27 cellular contexts compared by ENCODE assay signal in genomic region chr3:37751016-37751415, GRCh38.
"Had no signal": no experiment of that assay in that cellular context is flagged by ENCODE, and none has a peak within 500 bp of the region (broad histone marks: within the 10 kb centered on the region; RNA-seq: fewer than 3 reads in every experiment).

No MANE protein-coding gene starts in this region.

- H3K9me3 Mint-ChIP-seq: naive thymus-derived CD8-positive, alpha-beta T cell; stimulated activated naive CD8-positive, alpha-beta T cell treated with anti-CD3 and anti-CD28 coated beads, Interleukin-15, amount 100 ng/mL, for 72 hours had no signal

- ATAC-seq: lower lobe of right lung; naive thymus-derived CD8-positive, alpha-beta T cell; pancreas; right lobe of liver; stimulated activated memory B cell treated with anti-CD40 and anti-IgM and Interleukin-4, amounts not matched to agents 10 μg/mL and 1 μg/mL and 100 μg/mL, for 72 hours; stimulated activated naive CD8-positive, alpha-beta T cell treated with anti-CD3 and anti-CD28 coated beads, Interleukin-15, amount 100 ng/mL, for 72 hours had no signal

- H3K27ac Mint-ChIP-seq: immature natural killer cell; naive thymus-derived CD8-positive, alpha-beta T cell; stimulated activated memory B cell treated with anti-CD40 and anti-IgM and Interleukin-4, amounts not matched to agents 10 μg/mL and 1 μg/mL and 100 μg/mL, for 72 hours had no signal

- H3K27me3 ChIP-seq: pancreas, right lobe of liver, transverse colon, upper lobe of left lung, vagina had no signal

- H3K36me3 ChIP-seq: pancreas, prostate gland, transverse colon had no signal

- H3K4me1 ChIP-seq: lower lobe of right lung, pancreas, prostate gland, right lobe of liver, transverse colon, upper lobe of left lung, vagina had no signal

- DNase-seq: hypothalamus; immature natural killer cell; kidney; lower lobe of right lung; mammary epithelial cell; mesenchymal stem cell; naive thymus-derived CD8-positive, alpha-beta T cell; nucleus accumbens; pancreas; posterior cingulate gyrus; retina; right lobe of liver; stimulated activated CD4-positive, alpha-beta T cell treated with anti-CD3 and anti-CD28 coated beads, Interleukin-1b, Interleukin-23, amount 100 ng/mL, for 48 hours; stimulated activated CD4-positive, alpha-beta T cell treated with anti-CD3 and anti-CD28 coated beads, Interleukin-2, amount 100 ng/mL, for 48 hours; stimulated activated CD4-positive, alpha-beta T cell treated with anti-CD3 and anti-CD28 coated beads, Interleukin-4, amount 100 ng/mL, for 4 hours; stimulated activated CD8-positive, alpha-beta memory T cell treated with anti-CD3 and anti-CD28 coated beads, Interleukin-4, amount 100 ng/mL, for 48 hours; stimulated activated naive CD4-positive, alpha-beta T cell treated with Interleukin-2 at 50 U/mL for 16 hours; stimulated activated naive CD8-positive, alpha-beta T cell treated with anti-CD3 and anti-CD28 coated beads, Interleukin-15, amount 100 ng/mL, for 72 hours; substantia nigra; transverse colon; upper lobe of left lung had no signal

- H3K4me3 Mint-ChIP-seq: immature natural killer cell; naive thymus-derived CD8-positive, alpha-beta T cell; nephron; neural crest cell; stimulated activated memory B cell treated with anti-CD40 and anti-IgM and Interleukin-4, amounts not matched to agents 10 μg/mL and 1 μg/mL and 100 μg/mL, for 72 hours; stimulated activated naive CD8-positive, alpha-beta T cell treated with anti-CD3 and anti-CD28 coated beads, Interleukin-15, amount 100 ng/mL, for 72 hours had no signal

- H3K36me3 Mint-ChIP-seq: immature natural killer cell; naive thymus-derived CD8-positive, alpha-beta T cell; stimulated activated memory B cell treated with anti-CD40 and anti-IgM and Interleukin-4, amounts not matched to agents 10 μg/mL and 1 μg/mL and 100 μg/mL, for 72 hours had no signal

- H3K4me3 ChIP-seq: lower lobe of right lung, pancreas, prostate gland, right lobe of liver, smooth muscle cell, transverse colon, upper lobe of left lung, vagina had no signal

- H3K4me1 Mint-ChIP-seq: immature natural killer cell; naive thymus-derived CD8-positive, alpha-beta T cell; stimulated activated memory B cell treated with anti-CD40 and anti-IgM and Interleukin-4, amounts not matched to agents 10 μg/mL and 1 μg/mL and 100 μg/mL, for 72 hours had no signal

- H3K9me3 ChIP-seq: lower lobe of right lung, pancreas, prostate gland, right lobe of liver, transverse colon, upper lobe of left lung, vagina had no signal

- H3K27ac ChIP-seq: lower lobe of right lung, pancreas, prostate gland, right lobe of liver, transverse colon, upper lobe of left lung, vagina had no signal
